Comparison of ENCODE assay signal across 13 cellular contexts in genomic region chr13:30880756-30881155, GRCh38. TPM values are rescaled to one million over a fixed set of nuclear protein-coding genes. Genes with fewer than 3 reads are reported as not detected.
A peak's percentile ranks its signal among the peaks of the same experiment; 100 is the strongest.
DNase-seq lines count a peak whose midpoint lies in the region; ATAC-seq and TF ChIP-seq lines count a peak whose summit lies in the region.
"Had no signal": no experiment of that assay in that cellular context is flagged by ENCODE, and none has a peak within 500 bp of the region (broad histone marks: within the 10 kb centered on the region; RNA-seq: fewer than 3 reads in every experiment).

No MANE protein-coding gene starts in this region.

- H3K4me3 ChIP-seq in AG04450 (ENCODE audit: low read depth, low read length) = no peak overlapping the region
- no peak overlapping the region for H3K4me3 ChIP-seq in fibroblast of pulmonary artery (replicated peaks; ENCODE audit: low read depth, low read length)

- no peaks in the 10 kb centered on the region for H3K9me3 ChIP-seq in AG04450 (ENCODE audit: control insufficient read depth, insufficient read depth, low read length)

- no peak for TF ChIP-seq CTCF in AG04450 (IDR thresholded peaks at IDR 0.05; ENCODE audit: low read depth, low read length)
- TF ChIP-seq CTCF in fibroblast of pulmonary artery (IDR thresholded peaks at IDR 0.05; ENCODE audit: low read length, missing control alignments) = no peak
- no peak for TF ChIP-seq CTCF in GM10266 (IDR thresholded peaks at IDR 0.05; ENCODE audit: control insufficient read depth, insufficient read depth, low read depth, missing control alignments)

- no peak for ATAC-seq in HG03439 (IDR thresholded peaks at IDR 0.05; ENCODE audit: unreplicated experiment)
- no peak for ATAC-seq in GM21515 (IDR thresholded peaks at IDR 0.05; ENCODE audit: unreplicated experiment)
- ATAC-seq: naive thymus-derived CD8-positive, alpha-beta T cell had no signal

- CTCF ChIA-PET in AG04450 (lab: Charles Lee) = interaction anchor here (0.9 to 2.9 kb wide), 5 partner anchors 11 to 16 kb away, joined by 3 to 12 read pairs (median 8); no protein-coding TSS in a partner anchor

- peak; percentile 81 for DNase-seq in AG04450 (ENCODE audit: low read depth, low spot score)
- peak; percentile 51 for DNase-seq in SW480 (ENCODE audit: low spot score)
- DNase-seq in fibroblast of pulmonary artery (ENCODE audit: low read depth) = peak; percentile 89
- peak; percentile 83 for DNase-seq in non-pigmented ciliary epithelial cell (ENCODE audit: low read depth)
- no peak for DNase-seq in GM10266 (ENCODE audit: extremely low spot score)
- DNase-seq in NCI-H2107 (lab: John Stamatoyannopoulos, UW) = no peak
- DNase-seq: activated T-cell treated with anti-CD3 and anti-CD28 coated beads for 4 hours; BE2C; endodermal cell; GOT3; naive thymus-derived CD8-positive, alpha-beta T cell had no signal

- no peaks in the 10 kb centered on the region for H3K27me3 ChIP-seq in AG04450 (ENCODE audit: control insufficient read depth, insufficient read depth, low read length)
- H3K27me3 ChIP-seq: BE2C had no signal

- POLR2A ChIA-PET in AG04450 (lab: Yijun Ruan, JAX) = interaction anchor here (0.5 to 2.3 kb wide), 5 partner anchors 11 to 18 kb away, joined by 4 to 20 read pairs (median 4); no protein-coding TSS in a partner anchor

- H3K27ac ChIP-seq in AG04450 (ENCODE audit: low read depth, low read length) = peak overlapping the region; percentile 72

RNA-seq across cellular contexts. Expression of gene MEDAG, which starts 25.3 kb away (rescaled TPM):
- 3.2 and 3.7 TPM in 2 replicates for polyA plus RNA-seq in AG04450 (2011; rRNA removed)
- polyA minus RNA-seq in AG04450 (2011; rRNA and poly(A)+ RNA removed) = 1.9 and 2.4 TPM in 2 replicates
- polyA plus RNA-seq: naive thymus-derived CD8-positive, alpha-beta T cell had no signal

RNA-seq across cellular contexts. Expression of gene TEX26, which starts 51.7 kb away (rescaled TPM):
- polyA plus RNA-seq in AG04450 (2011; rRNA removed) = 0.09 TPM in 1 of 2 replicates, not detected in the other
- not detected in 2 replicates for polyA minus RNA-seq in AG04450 (2011; rRNA and poly(A)+ RNA removed)
- polyA plus RNA-seq: naive thymus-derived CD8-positive, alpha-beta T cell had no signal

Comparison
In these comparisons a context has a peak if more than half of its experiments do, and no peak if none do; other contexts are left out.
1. DNase-seq: peak in AG04450 (single experiment), SW480 (single experiment), fibroblast of pulmonary artery (single experiment) and non-pigmented ciliary epithelial cell (single experiment); none in GM10266 (single experiment) and NCI-H2107 (single experiment).